Comparison of ENCODE assay signal across 9 cellular contexts in genomic region chr20:64064145-64064698, GRCh38. TPM values are rescaled to one million over a fixed set of nuclear protein-coding genes. Genes with fewer than 3 reads are reported as not detected.
DNase-seq lines count a peak whose midpoint lies in the region; ATAC-seq and TF ChIP-seq lines count a peak whose summit lies in the region.
"Had no signal": no experiment of that assay in that cellular context is flagged by ENCODE, and none has a peak within 500 bp of the region (broad histone marks: within the 10 kb centered on the region; RNA-seq: fewer than 3 reads in every experiment).

No MANE protein-coding gene starts in this region.

- no peaks in the 10 kb centered on the region for H3K9me2 ChIP-seq in Karpas-422 (replicated peaks; ENCODE audit: insufficient read depth, low read length)

- H3K36me3 Mint-ChIP-seq in central memory CD8-positive, alpha-beta T cell (ENCODE audit: insufficient read depth) = peaks cover 11% of the 10 kb centered on the region
- H3K36me3 Mint-ChIP-seq in natural killer cell treated with Interleukin-12 subunit alpha and Interleukin-12 subunit beta and Interleukin-15 and Interleukin-18, amount 100 ng/mL, for 72 hours = no peaks in the 10 kb centered on the region

- peak overlapping the region; percentile 97 for H3K4me3 ChIP-seq in BLaER1
- H3K4me3 ChIP-seq in Karpas-422 (ENCODE audit: low read length) = peak overlapping the region; percentile 85

- no peaks in the 10 kb centered on the region for H3K27me3 Mint-ChIP-seq in central memory CD8-positive, alpha-beta T cell
- no peaks in the 10 kb centered on the region for H3K27me3 Mint-ChIP-seq in natural killer cell treated with Interleukin-12 subunit alpha and Interleukin-12 subunit beta and Interleukin-15 and Interleukin-18, amount 100 ng/mL, for 72 hours

- H3K4me1 Mint-ChIP-seq in central memory CD8-positive, alpha-beta T cell = peaks cover 36% of the 10 kb centered on the region
- peaks cover 31 to 36% of the 10 kb centered on the region in 2 donors for H3K4me1 Mint-ChIP-seq in natural killer cell treated with Interleukin-12 subunit alpha and Interleukin-12 subunit beta and Interleukin-15 and Interleukin-18, amount 100 ng/mL, for 72 hours (ENCODE audit: low read depth in 2 of 2)

- peak overlapping the region; percentile 89 for H3K27ac ChIP-seq in BLaER1
- peak overlapping the region; percentile 97 for H3K27ac ChIP-seq in Karpas-422 (ENCODE audit: low read length)

- peaks cover 17% of the 10 kb centered on the region for H3K79me2 ChIP-seq in Karpas-422 (ENCODE audit: low read length)

- peak overlapping the region; percentile 17 for H3K27ac Mint-ChIP-seq in central memory CD8-positive, alpha-beta T cell (ENCODE audit: low read depth)
- peak overlapping the region; percentile 65 to 82 for H3K27ac Mint-ChIP-seq in natural killer cell treated with Interleukin-12 subunit alpha and Interleukin-12 subunit beta and Interleukin-15 and Interleukin-18, amount 100 ng/mL, for 72 hours

- peak overlapping the region; percentile 99 for H3K4me2 ChIP-seq in BLaER1
- H3K4me2 ChIP-seq in Karpas-422 (ENCODE audit: low read depth, low read length, poor library complexity, severe bottlenecking) = peak overlapping the region; percentile 91

- H3K4me1 ChIP-seq in BLaER1 (peaks cover 67% of the 10 kb centered on the region), Karpas-422 (ENCODE audit: low read length) (peaks cover 62% of the 10 kb centered on the region)

- peaks cover 10% of the 10 kb centered on the region for H4K20me1 ChIP-seq in BLaER1
- peaks cover 2% of the 10 kb centered on the region; the same call in 1 of the 2 replicates for H4K20me1 ChIP-seq in Karpas-422 (ENCODE audit: insufficient read depth, low read depth, low read length)

- in situ Hi-C loops in GM13976 (cut with MboI; ENCODE audit: low sequenced_read_pairs, unreplicated experiment) = no loop called here

- H3K9me3 ChIP-seq in BLaER1 (no peaks in the 10 kb centered on the region), Karpas-422 (ENCODE audit: low read length) (no peaks in the 10 kb centered on the region)

- no peak for ATAC-seq in central memory CD8-positive, alpha-beta T cell (replicated peaks; ENCODE audit: extremely low read depth, poor library complexity, severe bottlenecking)
- ATAC-seq in natural killer cell treated with Interleukin-12 subunit alpha and Interleukin-12 subunit beta and Interleukin-15 and Interleukin-18, amount 100 ng/mL, for 72 hours = no peak
- ATAC-seq in GM19351 (IDR thresholded peaks at IDR 0.05; ENCODE audit: unreplicated experiment) (no peak), GM21825 (IDR thresholded peaks at IDR 0.05; ENCODE audit: unreplicated experiment) (no peak), HG02588 (IDR thresholded peaks at IDR 0.05; ENCODE audit: unreplicated experiment) (no peak)

- H3K27me3 ChIP-seq in BLaER1 (no peaks in the 10 kb centered on the region), Karpas-422 (ENCODE audit: low read length) (no peaks in the 10 kb centered on the region)

- H3K9ac ChIP-seq in BLaER1 = peak overlapping the region; percentile 89
- peak overlapping the region; percentile 98 for H3K9ac ChIP-seq in Karpas-422 (ENCODE audit: low read length)

- no peaks in the 10 kb centered on the region for H3K9me3 Mint-ChIP-seq in central memory CD8-positive, alpha-beta T cell
- no peaks in the 10 kb centered on the region for H3K9me3 Mint-ChIP-seq in natural killer cell treated with Interleukin-12 subunit alpha and Interleukin-12 subunit beta and Interleukin-15 and Interleukin-18, amount 100 ng/mL, for 72 hours

- H3K4me3 Mint-ChIP-seq in central memory CD8-positive, alpha-beta T cell = peak overlapping the region; percentile 84
- peak overlapping the region; percentile 85 for H3K4me3 Mint-ChIP-seq in natural killer cell treated with Interleukin-12 subunit alpha and Interleukin-12 subunit beta and Interleukin-15 and Interleukin-18, amount 100 ng/mL, for 72 hours

- H2AFZ ChIP-seq in Karpas-422 (ENCODE audit: low read length) = no peak overlapping the region

- H3K36me3 ChIP-seq in BLaER1 (no peaks in the 10 kb centered on the region), Karpas-422 (ENCODE audit: insufficient read depth, low read length) (no peaks in the 10 kb centered on the region)

- TF ChIP-seq CTCF in GM13976 (IDR thresholded peaks at IDR 0.05; ENCODE audit: borderline replicate concordance, control extremely low read depth, extremely low read depth, insufficient read depth, missing control alignments) = no peak

- peak; percentile 62 for DNase-seq in Karpas-422
- no peak for DNase-seq in central memory CD8-positive, alpha-beta T cell (ENCODE audit: low spot score in 2 of 2)
- DNase-seq in natural killer cell treated with Interleukin-12 subunit alpha and Interleukin-12 subunit beta and Interleukin-15 and Interleukin-18, amount 100 ng/mL, for 72 hours (ENCODE audit: low spot score) = no peak
- DNase-seq in GM13976 (ENCODE audit: low spot score) = no peak

RNA-seq across cellular contexts. Expression of gene TCEA2, which starts 1.2 kb away (rescaled TPM):
- 124 and 197 TPM in 2 replicates for total RNA-seq in Karpas-422 (2014; rRNA removed; shearing (Covaris generic); ENCODE audit: low replicate concordance)
- 10 to 100 TPM; 23.2 to 24.1 TPM for total RNA-seq in natural killer cell treated with Interleukin-12 subunit alpha and Interleukin-12 subunit beta and Interleukin-15 and Interleukin-18, amount 100 ng/mL, for 72 hours

RNA-seq across cellular contexts. Expression of gene SOX18, which starts 14.8 kb away (rescaled TPM):
- total RNA-seq in Karpas-422 (2014; rRNA removed; shearing (Covaris generic); ENCODE audit: low replicate concordance) = not detected in 2 replicates
- total RNA-seq in natural killer cell treated with Interleukin-12 subunit alpha and Interleukin-12 subunit beta and Interleukin-15 and Interleukin-18, amount 100 ng/mL, for 72 hours = not detected

RNA-seq across cellular contexts. Expression of gene RGS19, which starts 15.1 kb away (rescaled TPM):
- total RNA-seq in Karpas-422 (2014; rRNA removed; shearing (Covaris generic); ENCODE audit: low replicate concordance) = 172 and 272 TPM in 2 replicates
- 10 to 100 TPM; 27.1 to 33.4 TPM for total RNA-seq in natural killer cell treated with Interleukin-12 subunit alpha and Interleukin-12 subunit beta and Interleukin-15 and Interleukin-18, amount 100 ng/mL, for 72 hours

RNA-seq across cellular contexts. Expression of gene OPRL1, which starts 15.7 kb away (rescaled TPM):
- total RNA-seq in Karpas-422 (2014; rRNA removed; shearing (Covaris generic); ENCODE audit: low replicate concordance) = 34.0 and 60.6 TPM in 2 replicates
- under 1 TPM; 0.12 to 0.20 TPM for total RNA-seq in natural killer cell treated with Interleukin-12 subunit alpha and Interleukin-12 subunit beta and Interleukin-15 and Interleukin-18, amount 100 ng/mL, for 72 hours

RNA-seq across cellular contexts. Expression of gene LKAAEAR1, which starts 20.0 kb away (rescaled TPM):
- total RNA-seq in Karpas-422 (2014; rRNA removed; shearing (Covaris generic); ENCODE audit: low replicate concordance) = not detected in 2 replicates
- total RNA-seq in natural killer cell treated with Interleukin-12 subunit alpha and Interleukin-12 subunit beta and Interleukin-15 and Interleukin-18, amount 100 ng/mL, for 72 hours = not detected
- total RNA-seq: subcutaneous adipose tissue had no signal
